In the genomic region with DNA sequence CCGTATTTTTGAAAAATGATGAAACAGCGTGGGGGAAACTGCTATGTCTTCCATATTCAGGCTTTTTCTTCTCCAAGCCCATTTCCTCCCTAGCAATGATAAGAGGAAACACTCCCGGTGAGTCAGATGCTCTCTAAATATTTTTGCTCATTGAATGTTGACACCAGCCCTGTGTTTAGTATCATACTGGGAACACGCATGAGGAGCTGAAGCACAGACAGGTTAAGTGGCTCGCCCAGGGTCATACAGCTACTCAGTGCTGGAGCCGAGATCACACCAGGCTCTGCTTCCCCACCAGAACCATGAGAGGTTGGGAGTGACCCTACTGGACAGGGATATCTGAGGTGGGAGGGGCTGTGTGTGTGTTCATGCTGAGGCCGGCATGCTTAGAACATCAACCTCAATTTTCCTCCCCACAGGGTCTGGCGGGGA, we compare ENCODE assay signal across 1 cellular context.
TF ChIP-seq lines count a peak whose summit lies in the region.

No MANE protein-coding gene starts in this region.

TF ChIP-seq in SK-N-SH, 30 proteins besides CTCF, POLR2A, EP300 and RAD21 (continued from another document):
- TF ChIP-seq, protein P1, sequence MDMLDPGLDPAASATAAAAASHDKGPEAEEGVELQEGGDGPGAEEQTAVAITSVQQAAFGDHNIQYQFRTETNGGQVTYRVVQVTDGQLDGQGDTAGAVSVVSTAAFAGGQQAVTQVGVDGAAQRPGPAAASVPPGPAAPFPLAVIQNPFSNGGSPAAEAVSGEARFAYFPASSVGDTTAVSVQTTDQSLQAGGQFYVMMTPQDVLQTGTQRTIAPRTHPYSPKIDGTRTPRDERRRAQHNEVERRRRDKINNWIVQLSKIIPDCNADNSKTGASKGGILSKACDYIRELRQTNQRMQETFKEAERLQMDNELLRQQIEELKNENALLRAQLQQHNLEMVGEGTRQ (IDR thresholded peaks at IDR 0.05; ENCODE audit: borderline replicate concordance, low read depth, low read length): no peak
- TF ChIP-seq MXI1 (IDR thresholded peaks at IDR 0.05; ENCODE audit: low read depth, low read length) (no peak), FOSL2 (IDR thresholded peaks at IDR 0.05; ENCODE audit: borderline replicate concordance, low read depth) (peak; percentile 34; the same call in 1 of the 2 replicates), ELF1 (IDR thresholded peaks at IDR 0.05) (no peak)
